Comparison of ENCODE assay signal across 1 cellular context in the genomic region with DNA sequence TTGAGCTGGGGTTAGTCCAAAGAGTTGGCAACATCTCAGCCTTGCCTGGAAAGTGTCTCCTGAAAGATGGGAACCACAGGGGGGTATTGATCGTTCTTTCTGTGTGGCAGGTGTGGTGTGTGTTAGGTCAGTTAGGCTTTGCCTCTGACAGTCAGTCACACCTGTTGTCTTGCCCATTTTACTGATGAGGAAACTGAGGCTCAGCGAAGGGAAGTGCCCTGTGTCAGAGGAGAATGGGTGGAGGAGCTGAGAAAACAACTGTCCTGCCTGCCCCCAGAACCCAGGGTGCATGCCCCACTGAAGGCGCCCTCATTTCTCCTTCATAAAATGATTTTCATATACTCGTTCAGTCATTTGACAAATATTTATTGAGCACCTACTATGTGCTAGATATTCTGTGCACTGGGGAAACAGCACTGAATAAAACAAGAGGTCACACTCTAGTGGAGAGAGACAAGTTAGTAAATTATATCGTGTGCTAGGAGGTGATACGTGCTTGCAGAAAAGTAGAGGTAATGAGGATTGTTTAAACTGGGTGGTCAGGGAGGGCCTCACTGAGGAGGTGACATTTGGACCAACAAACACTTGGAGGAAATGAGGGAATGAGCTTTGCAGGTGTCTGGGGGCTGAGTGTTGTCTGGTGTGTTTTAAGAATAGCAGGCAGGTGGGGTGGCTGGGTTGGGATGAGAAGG.
TF ChIP-seq lines count a peak whose summit lies in the region.

No MANE protein-coding gene starts in this region.

TF ChIP-seq in endothelial cell of umbilical vein, 7 proteins besides CTCF, POLR2A, EP300 and RAD21:
- TF ChIP-seq, protein P1, sequence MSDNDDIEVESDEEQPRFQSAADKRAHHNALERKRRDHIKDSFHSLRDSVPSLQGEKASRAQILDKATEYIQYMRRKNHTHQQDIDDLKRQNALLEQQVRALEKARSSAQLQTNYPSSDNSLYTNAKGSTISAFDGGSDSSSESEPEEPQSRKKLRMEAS (IDR thresholded peaks at IDR 0.05; ENCODE audit: insufficient read depth, insufficient read length), result no peak
- TF ChIP-seq EZH2 (IDR thresholded peaks at IDR 0.05; ENCODE audit: borderline replicate concordance, low read depth, low read length, severe bottlenecking) (no peak), POLR2AphosphoS5 (IDR thresholded peaks at IDR 0.05; ENCODE audit: insufficient read depth, low read depth, low read length) (no peak), JUN (IDR thresholded peaks at IDR 0.05; ENCODE audit: borderline replicate concordance, insufficient read depth, insufficient read length, low read depth) (no peak), MYC (IDR thresholded peaks at IDR 0.05; ENCODE audit: low read depth, low read length) (no peak), GATA2 (IDR thresholded peaks at IDR 0.05; ENCODE audit: insufficient read depth, insufficient read length, low read depth, low read length) (no peak), FOS (IDR thresholded peaks at IDR 0.05; ENCODE audit: borderline replicate concordance, insufficient read depth, low read length) (no peak)
TF ChIP-seq in endothelial cell of umbilical vein: peak in this region for 0.
